In the genomic region with DNA sequence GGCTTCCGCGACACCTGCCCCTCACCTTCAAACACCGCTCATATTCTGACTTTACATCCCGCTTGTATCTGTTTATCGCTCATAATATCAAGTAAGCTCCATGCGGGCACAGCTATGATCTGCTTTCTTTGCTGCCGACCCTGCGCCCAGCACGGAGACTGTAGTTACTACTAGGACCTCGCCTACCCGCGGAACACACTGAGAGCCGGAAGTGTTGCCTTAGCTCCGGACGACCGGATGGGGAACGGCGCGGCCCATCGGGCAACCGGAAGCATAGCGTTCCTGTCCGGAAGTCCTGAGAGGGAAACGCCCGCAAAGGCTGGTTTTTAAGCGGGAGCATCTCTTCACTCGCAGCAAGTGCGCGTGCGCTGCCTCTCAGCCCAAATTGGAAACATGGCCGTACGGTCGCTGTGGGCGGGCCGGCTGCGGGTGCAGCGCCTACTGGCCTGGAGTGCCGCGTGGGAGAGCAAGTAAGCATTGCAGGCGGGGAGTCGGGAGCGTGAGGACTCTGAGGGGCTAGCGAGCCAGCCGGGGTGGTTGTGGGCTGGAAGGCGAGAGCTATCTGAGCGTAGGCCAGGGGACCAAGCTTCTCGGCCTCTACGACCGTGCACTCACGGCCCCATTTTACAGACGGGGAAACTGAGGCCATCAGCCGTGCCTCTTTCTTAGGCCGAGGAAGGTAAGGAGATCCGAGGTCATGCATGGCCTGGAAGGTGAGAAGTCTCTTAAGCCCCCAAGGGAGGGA, we compare ENCODE assay signal across 1 cellular context.
TF ChIP-seq lines count a peak whose summit lies in the region.

GRPEL2 (plus strand) TSS at position 353 of the 745 bp plus-strand sequence; CDS start at position 394, 41 bp downstream.

TF ChIP-seq in HepG2, 621 proteins besides CTCF, POLR2A, EP300 and RAD21 (continued from another document and continues in another):
- TF ChIP-seq THAP9 (CRISPR knock-in tag; IDR thresholded peaks at IDR 0.05; ENCODE audit: borderline replicate concordance), result peak; percentile 94
- TF ChIP-seq ISX (CRISPR knock-in tag; conservative IDR thresholded peaks at IDR 0.05), result peak; percentile 63; the same call in 1 of the 2 replicates
- peak; percentile 50; the same call in 1 of the 2 replicates for TF ChIP-seq ZC3H13 (CRISPR knock-in tag; IDR thresholded peaks at IDR 0.05)
- TF ChIP-seq, protein P1, sequence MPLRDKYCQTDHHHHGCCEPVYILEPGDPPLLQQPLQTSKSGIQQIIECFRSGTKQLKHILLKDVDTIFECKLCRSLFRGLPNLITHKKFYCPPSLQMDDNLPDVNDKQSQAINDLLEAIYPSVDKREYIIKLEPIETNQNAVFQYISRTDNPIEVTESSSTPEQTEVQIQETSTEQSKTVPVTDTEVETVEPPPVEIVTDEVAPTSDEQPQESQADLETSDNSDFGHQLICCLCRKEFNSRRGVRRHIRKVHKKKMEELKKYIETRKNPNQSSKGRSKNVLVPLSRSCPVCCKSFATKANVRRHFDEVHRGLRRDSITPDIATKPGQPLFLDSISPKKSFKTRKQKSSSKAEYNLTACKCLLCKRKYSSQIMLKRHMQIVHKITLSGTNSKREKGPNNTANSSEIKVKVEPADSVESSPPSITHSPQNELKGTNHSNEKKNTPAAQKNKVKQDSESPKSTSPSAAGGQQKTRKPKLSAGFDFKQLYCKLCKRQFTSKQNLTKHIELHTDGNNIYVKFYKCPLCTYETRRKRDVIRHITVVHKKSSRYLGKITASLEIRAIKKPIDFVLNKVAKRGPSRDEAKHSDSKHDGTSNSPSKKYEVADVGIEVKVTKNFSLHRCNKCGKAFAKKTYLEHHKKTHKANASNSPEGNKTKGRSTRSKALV (CRISPR knock-in tag; IDR thresholded peaks at IDR 0.05), result peak; percentile 79
- TF ChIP-seq, protein P2, sequence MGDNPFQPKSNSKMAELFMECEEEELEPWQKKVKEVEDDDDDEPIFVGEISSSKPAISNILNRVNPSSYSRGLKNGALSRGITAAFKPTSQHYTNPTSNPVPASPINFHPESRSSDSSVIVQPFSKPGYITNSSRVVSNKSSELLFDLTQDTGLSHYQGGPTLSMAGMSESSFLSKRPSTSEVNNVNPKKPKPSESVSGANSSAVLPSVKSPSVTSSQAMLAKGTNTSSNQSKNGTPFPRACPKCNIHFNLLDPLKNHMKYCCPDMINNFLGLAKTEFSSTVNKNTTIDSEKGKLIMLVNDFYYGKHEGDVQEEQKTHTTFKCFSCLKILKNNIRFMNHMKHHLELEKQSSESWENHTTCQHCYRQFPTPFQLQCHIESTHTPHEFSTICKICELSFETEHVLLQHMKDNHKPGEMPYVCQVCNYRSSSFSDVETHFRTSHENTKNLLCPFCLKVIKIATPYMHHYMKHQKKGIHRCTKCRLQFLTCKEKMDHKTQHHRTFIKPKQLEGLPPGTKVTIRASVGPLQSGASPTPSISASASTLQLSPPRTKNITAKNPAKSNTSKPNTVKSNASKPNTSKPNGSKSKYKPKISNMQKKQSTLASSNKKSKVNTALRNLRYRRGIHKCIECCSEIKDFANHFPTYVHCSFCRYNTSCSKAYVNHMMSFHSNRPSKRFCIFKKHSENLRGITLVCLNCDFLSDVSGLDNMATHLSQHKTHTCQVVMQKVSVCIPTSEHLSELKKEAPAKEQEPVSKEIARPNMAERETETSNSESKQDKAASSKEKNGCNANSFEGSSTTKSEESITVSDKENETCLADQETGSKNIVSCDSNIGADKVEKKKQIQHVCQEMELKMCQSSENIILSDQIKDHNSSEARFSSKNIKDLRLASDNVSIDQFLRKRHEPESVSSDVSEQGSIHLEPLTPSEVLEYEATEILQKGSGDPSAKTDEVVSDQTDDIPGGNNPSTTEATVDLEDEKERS (CRISPR knock-in tag; IDR thresholded peaks at IDR 0.05), result peak; percentile 86; the same call in 1 of the 2 replicates
- TF ChIP-seq RFX1 (IDR thresholded peaks at IDR 0.05), result no peak
- TF ChIP-seq ZNF878 (CRISPR knock-in tag; IDR thresholded peaks at IDR 0.05), result peak; percentile 47; the same call in 1 of the 2 replicates
- peak; percentile 79 for TF ChIP-seq CSRNP1 (CRISPR knock-in tag; IDR thresholded peaks at IDR 0.05)
- peak; percentile 55 for TF ChIP-seq ZSCAN31 (CRISPR knock-in tag; IDR thresholded peaks at IDR 0.05; ENCODE audit: low read depth)
- peak; percentile 47; the same call in 1 of the 2 replicates for TF ChIP-seq ZNF619 (CRISPR knock-in tag; IDR thresholded peaks at IDR 0.05)
- TF ChIP-seq ASH2L (IDR thresholded peaks at IDR 0.05; ENCODE audit: insufficient read length, low read depth, low read length), result peak; percentile 87
- TF ChIP-seq ZBTB37 (CRISPR knock-in tag; IDR thresholded peaks at IDR 0.05), result no peak
- 0 out of 2 replicates have a peak, but pooled peaks have one; percentile 52 for TF ChIP-seq ZNF205 (CRISPR knock-in tag; IDR thresholded peaks at IDR 0.05)
- TF ChIP-seq AGO1 (IDR thresholded peaks at IDR 0.05; ENCODE audit: low read depth, low read length, poor library complexity, severe bottlenecking), result peak; percentile 42
- no peak for TF ChIP-seq SOX13 (IDR thresholded peaks at IDR 0.05)
- TF ChIP-seq SOX13 (CRISPR knock-in tag; conservative IDR thresholded peaks at IDR 0.05 in 1 of 2, IDR thresholded peaks at IDR 0.05 in 1 of 2), result peak in 1 of 2 experiments; percentile 26; a peak in 1 of 4 replicates
- TF ChIP-seq MIXL1 (CRISPR knock-in tag; IDR thresholded peaks at IDR 0.05), result peak; percentile 45; the same call in 1 of the 2 replicates
- no peak for TF ChIP-seq NONO (IDR thresholded peaks at IDR 0.05)
- peak; percentile 94 for TF ChIP-seq NONO (CRISPR knock-in tag; conservative IDR thresholded peaks at IDR 0.05)
- TF ChIP-seq HDAC1 (CRISPR knock-in tag; IDR thresholded peaks at IDR 0.05), result peak; percentile 86
- no peak; the same call in 1 of the 2 replicates for TF ChIP-seq MTA1 (CRISPR knock-in tag; IDR thresholded peaks at IDR 0.05; ENCODE audit: borderline replicate concordance)
- TF ChIP-seq PITX1 (CRISPR knock-in tag; IDR thresholded peaks at IDR 0.05), result peak; percentile 58
- no peak for TF ChIP-seq ZNF644 (CRISPR knock-in tag; IDR thresholded peaks at IDR 0.05; ENCODE audit: low read depth)
- 0 out of 2 replicates have a peak, but pooled peaks have one; percentile 44 for TF ChIP-seq HMG20B (CRISPR knock-in tag; conservative IDR thresholded peaks at IDR 0.05)
- TF ChIP-seq, protein P3, sequence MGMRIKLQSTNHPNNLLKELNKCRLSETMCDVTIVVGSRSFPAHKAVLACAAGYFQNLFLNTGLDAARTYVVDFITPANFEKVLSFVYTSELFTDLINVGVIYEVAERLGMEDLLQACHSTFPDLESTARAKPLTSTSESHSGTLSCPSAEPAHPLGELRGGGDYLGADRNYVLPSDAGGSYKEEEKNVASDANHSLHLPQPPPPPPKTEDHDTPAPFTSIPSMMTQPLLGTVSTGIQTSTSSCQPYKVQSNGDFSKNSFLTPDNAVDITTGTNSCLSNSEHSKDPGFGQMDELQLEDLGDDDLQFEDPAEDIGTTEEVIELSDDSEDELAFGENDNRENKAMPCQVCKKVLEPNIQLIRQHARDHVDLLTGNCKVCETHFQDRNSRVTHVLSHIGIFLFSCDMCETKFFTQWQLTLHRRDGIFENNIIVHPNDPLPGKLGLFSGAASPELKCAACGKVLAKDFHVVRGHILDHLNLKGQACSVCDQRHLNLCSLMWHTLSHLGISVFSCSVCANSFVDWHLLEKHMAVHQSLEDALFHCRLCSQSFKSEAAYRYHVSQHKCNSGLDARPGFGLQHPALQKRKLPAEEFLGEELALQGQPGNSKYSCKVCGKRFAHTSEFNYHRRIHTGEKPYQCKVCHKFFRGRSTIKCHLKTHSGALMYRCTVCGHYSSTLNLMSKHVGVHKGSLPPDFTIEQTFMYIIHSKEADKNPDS (CRISPR knock-in tag; IDR thresholded peaks at IDR 0.05), result no peak
- no peak for TF ChIP-seq ZNF766 (CRISPR knock-in tag; IDR thresholded peaks at IDR 0.05; ENCODE audit: borderline replicate concordance)
- TF ChIP-seq, protein P4, sequence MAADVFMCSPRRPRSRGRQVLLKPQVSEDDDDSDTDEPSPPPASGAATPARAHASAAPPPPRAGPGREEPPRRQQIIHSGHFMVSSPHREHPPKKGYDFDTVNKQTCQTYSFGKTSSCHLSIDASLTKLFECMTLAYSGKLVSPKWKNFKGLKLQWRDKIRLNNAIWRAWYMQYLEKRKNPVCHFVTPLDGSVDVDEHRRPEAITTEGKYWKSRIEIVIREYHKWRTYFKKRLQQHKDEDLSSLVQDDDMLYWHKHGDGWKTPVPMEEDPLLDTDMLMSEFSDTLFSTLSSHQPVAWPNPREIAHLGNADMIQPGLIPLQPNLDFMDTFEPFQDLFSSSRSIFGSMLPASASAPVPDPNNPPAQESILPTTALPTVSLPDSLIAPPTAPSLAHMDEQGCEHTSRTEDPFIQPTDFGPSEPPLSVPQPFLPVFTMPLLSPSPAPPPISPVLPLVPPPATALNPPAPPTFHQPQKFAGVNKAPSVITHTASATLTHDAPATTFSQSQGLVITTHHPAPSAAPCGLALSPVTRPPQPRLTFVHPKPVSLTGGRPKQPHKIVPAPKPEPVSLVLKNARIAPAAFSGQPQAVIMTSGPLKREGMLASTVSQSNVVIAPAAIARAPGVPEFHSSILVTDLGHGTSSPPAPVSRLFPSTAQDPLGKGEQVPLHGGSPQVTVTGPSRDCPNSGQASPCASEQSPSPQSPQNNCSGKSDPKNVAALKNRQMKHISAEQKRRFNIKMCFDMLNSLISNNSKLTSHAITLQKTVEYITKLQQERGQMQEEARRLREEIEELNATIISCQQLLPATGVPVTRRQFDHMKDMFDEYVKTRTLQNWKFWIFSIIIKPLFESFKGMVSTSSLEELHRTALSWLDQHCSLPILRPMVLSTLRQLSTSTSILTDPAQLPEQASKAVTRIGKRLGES (CRISPR knock-in tag; IDR thresholded peaks at IDR 0.05; ENCODE audit: borderline replicate concordance), result 0 out of 2 replicates have a peak, but pooled peaks have one; percentile 14
- TF ChIP-seq, protein P5, sequence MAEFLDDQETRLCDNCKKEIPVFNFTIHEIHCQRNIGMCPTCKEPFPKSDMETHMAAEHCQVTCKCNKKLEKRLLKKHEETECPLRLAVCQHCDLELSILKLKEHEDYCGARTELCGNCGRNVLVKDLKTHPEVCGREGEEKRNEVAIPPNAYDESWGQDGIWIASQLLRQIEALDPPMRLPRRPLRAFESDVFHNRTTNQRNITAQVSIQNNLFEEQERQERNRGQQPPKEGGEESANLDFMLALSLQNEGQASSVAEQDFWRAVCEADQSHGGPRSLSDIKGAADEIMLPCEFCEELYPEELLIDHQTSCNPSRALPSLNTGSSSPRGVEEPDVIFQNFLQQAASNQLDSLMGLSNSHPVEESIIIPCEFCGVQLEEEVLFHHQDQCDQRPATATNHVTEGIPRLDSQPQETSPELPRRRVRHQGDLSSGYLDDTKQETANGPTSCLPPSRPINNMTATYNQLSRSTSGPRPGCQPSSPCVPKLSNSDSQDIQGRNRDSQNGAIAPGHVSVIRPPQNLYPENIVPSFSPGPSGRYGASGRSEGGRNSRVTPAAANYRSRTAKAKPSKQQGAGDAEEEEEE (CRISPR knock-in tag; IDR thresholded peaks at IDR 0.05; ENCODE audit: borderline replicate concordance), result no peak
- no peak for TF ChIP-seq CC2D1A (CRISPR knock-in tag; IDR thresholded peaks at IDR 0.05)
